ENCODE assay signal across 31 cellular contexts in the genomic region with DNA sequence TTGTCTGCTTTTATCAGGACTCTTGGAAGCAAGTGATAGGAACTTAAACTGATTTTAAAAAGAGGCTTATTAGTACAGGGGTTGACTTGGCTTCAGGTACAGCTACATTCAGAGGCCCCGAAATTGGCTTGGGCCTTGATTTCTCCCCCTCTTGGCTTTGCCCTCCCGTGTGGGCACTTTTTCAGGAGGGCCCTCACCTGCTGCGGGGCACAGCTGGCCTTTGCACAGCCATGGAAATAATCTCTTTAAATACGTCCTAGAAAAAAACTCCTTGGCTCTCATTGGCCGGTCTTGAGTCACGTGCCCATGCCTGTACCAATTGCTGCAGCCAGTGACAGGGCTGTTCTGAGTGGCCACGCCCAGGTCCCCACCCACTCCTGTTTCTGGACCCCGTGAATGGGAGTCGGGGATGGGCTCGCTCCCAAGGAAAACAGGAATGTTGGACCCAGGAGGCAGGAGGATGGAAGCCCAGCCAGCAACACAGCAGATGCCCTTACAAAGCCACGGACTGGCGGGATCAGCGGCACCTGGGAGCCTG. TPM values are rescaled to one million over a fixed set of nuclear protein-coding genes. Genes with fewer than 3 reads are reported as not detected.
DNase-seq lines count a peak whose midpoint lies in the region; ATAC-seq and TF ChIP-seq lines count a peak whose summit lies in the region.
"Had no signal": no experiment of that assay in that cellular context is flagged by ENCODE, and none has a peak within 500 bp of the region (broad histone marks: within the 10 kb centered on the region; RNA-seq: fewer than 3 reads in every experiment).

No MANE protein-coding gene starts in this region.

- no peaks in the 10 kb centered on the region for H3K9me3 ChIP-seq in testis
- H3K9me3 ChIP-seq: lower lobe of right lung had no signal

- no peak overlapping the region for H3K4me3 ChIP-seq in testis
- H3K4me3 ChIP-seq: coronary artery, lower lobe of right lung, skin epidermis had no signal

- no peak for TF ChIP-seq CTCF in testis (IDR thresholded peaks at IDR 0.05)

- no peaks in the 10 kb centered on the region for H3K27me3 ChIP-seq in testis

- no peak for ATAC-seq in HG02571 (IDR thresholded peaks at IDR 0.05; ENCODE audit: unreplicated experiment)
- ATAC-seq: lower lobe of right lung; stimulated activated memory B cell treated with anti-CD40 and anti-IgM and Interleukin-4, amounts not matched to agents 10 μg/mL and 1 μg/mL and 100 μg/mL, for 72 hours had no signal

- DNase-seq in DMS 273 (lab: John Stamatoyannopoulos, UW; ENCODE audit: unreplicated experiment) (peak; percentile 60), DMS 273 treated with DMSO at 0.1 percent for 48 hours (lab: John Stamatoyannopoulos, UW) (no peak), NCI-H524 (lab: John Stamatoyannopoulos, UW) (peak; percentile 56 to 82), astrocyte of the hippocampus (ENCODE audit: low read depth, low spot score) (peak; percentile 16), testis (peak; percentile 73), kidney tubule cell (ENCODE audit: low spot score) (no peak), retina (no peak)
- DNase-seq: activated CD4-positive, alpha-beta memory T cell treated with anti-CD3 and anti-CD28 coated beads, Interleukin-2, amount 10 ng/mL, durations not matched to agents 7 days and 5 days; activated gamma-delta T cell; activated T-cell treated with anti-CD3 and anti-CD28 coated beads for 4 hours; AML-193; brain microvascular endothelial cell; CD8-positive, alpha-beta memory T cell; endodermal cell; GOT3; islet precursor cell; lower lobe of right lung; MM.1S; NCI-H1436 treated with DMSO at 0.1 percent for 48 hours; NK-92 treated with Interleukin-12 subunit alpha and Interleukin-12 subunit beta, amount 100 ng/mL, for 24 hours; stimulated activated CD4-positive, alpha-beta T cell treated with anti-CD3 and anti-CD28 coated beads, Interleukin-2, amount 100 ng/mL, for 24 hours; T1000 had no signal

- H3K4me1 ChIP-seq in testis = peaks cover 34% of the 10 kb centered on the region
- H3K4me1 ChIP-seq: lower lobe of right lung had no signal

- H3K27ac ChIP-seq in testis = no peak overlapping the region
- H3K27ac ChIP-seq: 22Rv1, brain microvascular endothelial cell, coronary artery, HL-60, lower lobe of right lung, skin epidermis had no signal

- 44 to 58% methylated on average over 6 to 13 of the region's 13 CpGs for WGBS in testis, 2 donors

- H3K36me3 ChIP-seq in testis (ENCODE audit: low read depth, missing control alignments) = no peaks in the 10 kb centered on the region
- H3K36me3 ChIP-seq: brain microvascular endothelial cell, lower lobe of right lung had no signal

- no peak for TF ChIP-seq POLR2A in testis (IDR thresholded peaks at IDR 0.05)

- intact Hi-C loops in testis (cut with DNase I; ENCODE audit: low total_unique reads) = no loop called here

RNA-seq across cellular contexts. Expression of a gene that starts 15.0 kb away (rescaled TPM):
- not detected for total RNA-seq in testis
- polyA plus RNA-seq in testis (ENCODE audit: insufficient read depth, low read depth, low replicate concordance) = not detected
- total RNA-seq: activated CD4-positive, alpha-beta memory T cell treated with anti-CD3 and anti-CD28 coated beads, Interleukin-2, amount 10 ng/mL, durations not matched to agents 7 days and 5 days; CD8-positive, alpha-beta memory T cell; endodermal cell; pulmonary artery endothelial cell; temporal lobe had no signal
- polyA plus RNA-seq: CD8-positive, alpha-beta memory T cell; IgD-negative memory B cell had no signal

RNA-seq across cellular contexts. Expression of a gene that starts 29.9 kb away (rescaled TPM):
- total RNA-seq in testis = 10 to 100 TPM; 55.9 to 60.2 TPM
- polyA plus RNA-seq in testis (ENCODE audit: insufficient read depth, low read depth, low replicate concordance) = 25.3 TPM

RNA-seq across cellular contexts. Expression of a gene that starts 52.0 kb away (rescaled TPM):
- 100 to 1,000 TPM; 263 to 290 TPM for total RNA-seq in testis
- polyA plus RNA-seq in testis (ENCODE audit: insufficient read depth, low read depth, low replicate concordance) = 179 TPM

Comparison
In these comparisons a context has a peak if more than half of its experiments do, and no peak if none do; other contexts are left out.
1. DNase-seq: peak in DMS 273 (single experiment), NCI-H524 (2 of 2), astrocyte of the hippocampus (single experiment) and testis (single experiment); none in DMS 273 treated with DMSO at 0.1 percent for 48 hours (single experiment), kidney tubule cell (single experiment) and retina (single experiment).